ENCODE assay signal across 28 cellular contexts in genomic region chr1:233610628-233611027, GRCh38.
"Had no signal": no experiment of that assay in that cellular context is flagged by ENCODE, and none has a peak within 500 bp of the region (broad histone marks: within the 10 kb centered on the region; RNA-seq: fewer than 3 reads in every experiment).

No MANE protein-coding gene starts in this region.

- ATAC-seq: effector memory CD8-positive, alpha-beta T cell; esophagus mucosa; foreskin keratinocyte; gastrocnemius medialis; gastroesophageal sphincter; heart left ventricle; heart right ventricle had no signal

- H3K36me3 ChIP-seq: colonic mucosa, esophagus muscularis mucosa, esophagus squamous epithelium, gastrocnemius medialis, gastroesophageal sphincter, heart left ventricle, heart right ventricle had no signal

- FAIRE-seq: colon, endometrium, endothelial cell of umbilical vein, frontal cortex had no signal

- H3K4me1 ChIP-seq: colonic mucosa, foreskin keratinocyte, gastrocnemius medialis had no signal

- H3K27ac ChIP-seq: colonic mucosa, coronary artery, dorsolateral prefrontal cortex, epithelial cell of prostate, esophagus muscularis mucosa, esophagus squamous epithelium, foreskin keratinocyte, gastrocnemius medialis, gastroesophageal sphincter, heart left ventricle, heart right ventricle had no signal

- H3K27me3 ChIP-seq: colonic mucosa, foreskin keratinocyte had no signal

- DNase-seq: colonic mucosa; cortex of kidney; dermis blood vessel endothelial cell; dorsolateral prefrontal cortex; effector CD4-positive, alpha-beta T cell; effector CD8-positive, alpha-beta T cell; effector memory CD4-positive, alpha-beta T cell; effector memory CD8-positive, alpha-beta T cell; endodermal cell; erythroblast; esophagus squamous epithelium; foreskin fibroblast; foreskin keratinocyte; foreskin melanocyte; gastrocnemius medialis; glutamatergic neuron; head of caudate nucleus; heart left ventricle; heart right ventricle had no signal

- H3K4me3 ChIP-seq: colonic mucosa, coronary artery, dorsolateral prefrontal cortex, esophagus muscularis mucosa, esophagus squamous epithelium, gastrocnemius medialis, gastroesophageal sphincter, heart left ventricle, heart right ventricle had no signal

- H3K9me3 ChIP-seq: colonic mucosa, esophagus muscularis mucosa, esophagus squamous epithelium, gastrocnemius medialis, gastroesophageal sphincter, heart left ventricle, heart right ventricle had no signal
